2 cellular contexts compared by ENCODE assay signal in the genomic region with DNA sequence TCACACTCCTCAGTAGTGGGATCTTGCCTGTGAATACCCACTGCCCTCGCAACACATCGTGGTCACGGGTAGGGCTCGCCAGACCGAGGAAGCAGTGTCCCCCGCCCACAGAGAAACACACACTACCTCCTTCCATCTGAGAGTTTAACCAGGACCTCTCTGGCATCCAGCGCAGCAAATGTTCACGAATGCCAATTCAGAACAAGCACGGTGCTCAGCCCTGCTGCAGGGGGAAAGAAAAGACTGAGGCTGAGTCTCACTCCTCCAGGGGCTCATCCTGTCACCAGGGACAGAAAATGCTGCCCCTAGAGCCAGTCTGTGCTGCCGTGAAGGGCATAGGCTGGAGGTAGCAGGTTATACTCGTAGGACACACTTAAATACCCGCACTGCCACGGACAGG.
TF ChIP-seq lines count a peak whose summit lies in the region.

No MANE protein-coding gene starts in this region.

TF ChIP-seq in IMR-90, 13 proteins besides CTCF, POLR2A, EP300 and RAD21:
- TF ChIP-seq SMC3 (IDR thresholded peaks at IDR 0.05; ENCODE audit: low read depth, low read length) (no peak), MAFK (IDR thresholded peaks at IDR 0.05; ENCODE audit: low read depth, low read length) (no peak), BHLHE40 (IDR thresholded peaks at IDR 0.05; ENCODE audit: low read depth, low read length) (no peak), MXI1 (IDR thresholded peaks at IDR 0.05; ENCODE audit: borderline replicate concordance, low read depth, low read length) (no peak), CEBPB (IDR thresholded peaks at IDR 0.05; ENCODE audit: low read depth, low read length) (no peak), NFE2L2 (IDR thresholded peaks at IDR 0.05; ENCODE audit: low read depth, low read length) (no peak), RFX5 (IDR thresholded peaks at IDR 0.05; ENCODE audit: low read depth, low read length) (no peak), MAZ (IDR thresholded peaks at IDR 0.05; ENCODE audit: borderline replicate concordance, low read depth, low read length) (no peak)
- TF ChIP-seq, protein P1, sequence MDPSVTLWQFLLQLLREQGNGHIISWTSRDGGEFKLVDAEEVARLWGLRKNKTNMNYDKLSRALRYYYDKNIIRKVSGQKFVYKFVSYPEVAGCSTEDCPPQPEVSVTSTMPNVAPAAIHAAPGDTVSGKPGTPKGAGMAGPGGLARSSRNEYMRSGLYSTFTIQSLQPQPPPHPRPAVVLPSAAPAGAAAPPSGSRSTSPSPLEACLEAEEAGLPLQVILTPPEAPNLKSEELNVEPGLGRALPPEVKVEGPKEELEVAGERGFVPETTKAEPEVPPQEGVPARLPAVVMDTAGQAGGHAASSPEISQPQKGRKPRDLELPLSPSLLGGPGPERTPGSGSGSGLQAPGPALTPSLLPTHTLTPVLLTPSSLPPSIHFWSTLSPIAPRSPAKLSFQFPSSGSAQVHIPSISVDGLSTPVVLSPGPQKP (IDR thresholded peaks at IDR 0.05; ENCODE audit: borderline replicate concordance, low read depth, low read length): no peak
- TF ChIP-seq, protein P2, sequence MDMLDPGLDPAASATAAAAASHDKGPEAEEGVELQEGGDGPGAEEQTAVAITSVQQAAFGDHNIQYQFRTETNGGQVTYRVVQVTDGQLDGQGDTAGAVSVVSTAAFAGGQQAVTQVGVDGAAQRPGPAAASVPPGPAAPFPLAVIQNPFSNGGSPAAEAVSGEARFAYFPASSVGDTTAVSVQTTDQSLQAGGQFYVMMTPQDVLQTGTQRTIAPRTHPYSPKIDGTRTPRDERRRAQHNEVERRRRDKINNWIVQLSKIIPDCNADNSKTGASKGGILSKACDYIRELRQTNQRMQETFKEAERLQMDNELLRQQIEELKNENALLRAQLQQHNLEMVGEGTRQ (IDR thresholded peaks at IDR 0.05; ENCODE audit: low read depth, low read length): no peak

TF ChIP-seq in endothelial cell of umbilical vein, 7 proteins besides CTCF, POLR2A, EP300 and RAD21:
- TF ChIP-seq POLR2AphosphoS5 (IDR thresholded peaks at IDR 0.05; ENCODE audit: insufficient read depth, low read depth, low read length) (no peak), FOS (IDR thresholded peaks at IDR 0.05; ENCODE audit: borderline replicate concordance, insufficient read depth, low read length) (no peak), EZH2 (IDR thresholded peaks at IDR 0.05; ENCODE audit: borderline replicate concordance, low read depth, low read length, severe bottlenecking) (no peak), MYC (IDR thresholded peaks at IDR 0.05; ENCODE audit: low read depth, low read length) (no peak), JUN (IDR thresholded peaks at IDR 0.05; ENCODE audit: borderline replicate concordance, insufficient read depth, insufficient read length, low read depth) (no peak), GATA2 (IDR thresholded peaks at IDR 0.05; ENCODE audit: insufficient read depth, insufficient read length, low read depth, low read length) (no peak)
- TF ChIP-seq, protein P3, sequence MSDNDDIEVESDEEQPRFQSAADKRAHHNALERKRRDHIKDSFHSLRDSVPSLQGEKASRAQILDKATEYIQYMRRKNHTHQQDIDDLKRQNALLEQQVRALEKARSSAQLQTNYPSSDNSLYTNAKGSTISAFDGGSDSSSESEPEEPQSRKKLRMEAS (IDR thresholded peaks at IDR 0.05; ENCODE audit: insufficient read depth, insufficient read length): no peak
